In genomic region chr6:135030056-135030473, GRCh38 we compare ENCODE assay signal across 9 cellular contexts. TPM values are rescaled to one million over a fixed set of nuclear protein-coding genes. Genes with fewer than 3 reads are reported as not detected.
DNase-seq lines count a peak whose midpoint lies in the region; ATAC-seq, FAIRE-seq and TF ChIP-seq lines count a peak whose summit lies in the region.
"Had no signal": no experiment of that assay in that cellular context is flagged by ENCODE, and none has a peak within 500 bp of the region (broad histone marks: within the 10 kb centered on the region; RNA-seq: fewer than 3 reads in every experiment).

No MANE protein-coding gene starts in this region.

- H3K27ac ChIP-seq in CD4-positive, alpha-beta memory T cell (ENCODE audit: low read depth, low read length), result peak overlapping the region; percentile 47
- H3K27ac ChIP-seq in OCI-LY3 (ENCODE audit: low read length) (peak overlapping the region; percentile 96), kidney (ENCODE audit: low read depth in 2 of 2, low read length in 2 of 2) (no peak overlapping the region)

- no peak overlapping the region for H2AFZ ChIP-seq in OCI-LY3 (ENCODE audit: low read depth, low read length)

- peak in 4 of 5 donors; percentile 13 to 28 (median 19) for DNase-seq in CD4-positive, alpha-beta memory T cell
- DNase-seq in activated gamma-delta T cell (lab: John Stamatoyannopoulos, UW), result no peak
- DNase-seq in kidney, result no peak
- no peak for DNase-seq in DMS 273 (lab: John Stamatoyannopoulos, UW; ENCODE audit: unreplicated experiment)
- DNase-seq in left lobe of liver (ENCODE audit: low spot score), result no peak
- DNase-seq: mammary epithelial cell had no signal

- ATAC-seq in GM19025 (IDR thresholded peaks at IDR 0.05; ENCODE audit: low read depth, unreplicated experiment) (peak; percentile 87), HG02840 (IDR thresholded peaks at IDR 0.05; ENCODE audit: low FRiP score, unreplicated experiment) (peak; percentile 86), left lobe of liver (no peak)

- CTCF ChIA-PET in CD4-positive, alpha-beta memory T cell (lab: Charles Lee; ENCODE audit: partially characterized antibody), result no interaction called here

- H3K27ac Mint-ChIP-seq in CD4-positive, alpha-beta memory T cell, result peak overlapping the region; percentile 36 to 91 (median 82)

- no peak for FAIRE-seq in kidney (lab: Jason Lieb, UNC)

- no peak for TF ChIP-seq CTCF in OCI-LY3 (IDR thresholded peaks at IDR 0.05; ENCODE audit: low read depth, low read length)
- TF ChIP-seq CTCF in kidney (IDR thresholded peaks at IDR 0.05; ENCODE audit: borderline replicate concordance, extremely low read depth, insufficient read depth), result no peak

- H4K20me1 ChIP-seq in OCI-LY3 (ENCODE audit: insufficient read depth, low read length), result no peaks in the 10 kb centered on the region

- no peaks in the 10 kb centered on the region for H3K9me3 Mint-ChIP-seq in CD4-positive, alpha-beta memory T cell

- H3K36me3 ChIP-seq in CD4-positive, alpha-beta memory T cell (ENCODE audit: insufficient read depth, low read length), result no peaks in the 10 kb centered on the region
- H3K36me3 ChIP-seq in OCI-LY3 (replicated peaks; ENCODE audit: low read depth, low read length) (peaks cover 7% of the 10 kb centered on the region), kidney (ENCODE audit: control insufficient read depth in 1 of 2, insufficient read depth in 2 of 2, low read length in 2 of 2) (peaks cover 6 to 8% of the 10 kb centered on the region in 2 donors)

- peaks cover 34% of the 10 kb centered on the region for H3K4me1 ChIP-seq in CD4-positive, alpha-beta memory T cell (ENCODE audit: insufficient read depth, low read length)
- peaks cover 44% of the 10 kb centered on the region for H3K4me1 ChIP-seq in OCI-LY3 (ENCODE audit: low read length)
- peaks cover 0 to 2% of the 10 kb centered on the region in 2 donors for H3K4me1 ChIP-seq in kidney (ENCODE audit: control insufficient read depth in 1 of 2, insufficient read depth in 1 of 2, low read depth in 1 of 2, low read length in 2 of 2)

- no peaks in the 10 kb centered on the region for H3K27me3 Mint-ChIP-seq in CD4-positive, alpha-beta memory T cell

- H3K4me3 ChIP-seq in CD4-positive, alpha-beta memory T cell (ENCODE audit: low read length in 2 of 2), result no peak overlapping the region
- H3K4me3 ChIP-seq in OCI-LY3 (ENCODE audit: low read length), result peak overlapping the region; percentile 63
- H3K4me3 ChIP-seq in kidney (ENCODE audit: low read length in 2 of 2), result no peak overlapping the region

- H3K9ac ChIP-seq in OCI-LY3 (ENCODE audit: low read length) (peak overlapping the region; percentile 52; the same call in 1 of the 2 replicates), kidney (ENCODE audit: low read length in 2 of 2) (no peak overlapping the region)

- POLR2A ChIA-PET in CD4-positive, alpha-beta memory T cell (lab: Charles Lee; ENCODE audit: partially characterized antibody), result interaction anchor here (1.0 kb wide), 1 partner anchor 24 kb away, joined by 3 read pairs; the partner anchor contains the start of gene HBS1L

- peak overlapping the region; percentile 10 to 76 (median 58) for H3K4me3 Mint-ChIP-seq in CD4-positive, alpha-beta memory T cell

- no peaks in the 10 kb centered on the region for H3K27me3 ChIP-seq in CD4-positive, alpha-beta memory T cell (ENCODE audit: insufficient read depth, low read length)
- no peaks in the 10 kb centered on the region for H3K27me3 ChIP-seq in OCI-LY3 (ENCODE audit: low read depth, low read length)

- H3K4me2 ChIP-seq in OCI-LY3 (ENCODE audit: low read length), result peak overlapping the region; percentile 93

- H3K36me3 Mint-ChIP-seq in CD4-positive, alpha-beta memory T cell, result peaks cover 30 to 33% of the 10 kb centered on the region in 2 donors

- peaks cover 54% of the 10 kb centered on the region for H3K79me2 ChIP-seq in OCI-LY3 (ENCODE audit: low read length)

- no peaks in the 10 kb centered on the region for H3K9me3 ChIP-seq in CD4-positive, alpha-beta memory T cell (ENCODE audit: control insufficient read depth in 1 of 2, low read length in 2 of 2)
- H3K9me3 ChIP-seq in OCI-LY3 (ENCODE audit: insufficient read depth, low read length) (no peaks in the 10 kb centered on the region), kidney (ENCODE audit: control insufficient read depth in 1 of 2, low read length in 2 of 2) (no peaks in the 10 kb centered on the region)

- peaks cover 38 to 65% (median 41%) of the 10 kb centered on the region in 4 donors for H3K4me1 Mint-ChIP-seq in CD4-positive, alpha-beta memory T cell

- intact Hi-C loops in CD4-positive, alpha-beta memory T cell (cut with micrococcal nuclease), result no loop called here
- intact Hi-C loops in kidney (cut with DNase I), result no loop called here

RNA-seq across cellular contexts. Expression of gene HBS1L, which starts 24.6 kb away (rescaled TPM):
- 10 to 100 TPM; 63.8 to 69.9 TPM for total RNA-seq in CD4-positive, alpha-beta memory T cell
- polyA plus RNA-seq in CD4-positive, alpha-beta memory T cell, result 10 to 100 TPM; 49.0 to 59.5 TPM
- 59.1 TPM for total RNA-seq in kidney
- 21.0 TPM for polyA plus RNA-seq in kidney (ENCODE audit: insufficient read depth, low read depth, low replicate concordance)
- total RNA-seq in left lobe of liver, result 42.5 TPM

Comparison
In these comparisons a context has a peak if more than half of its experiments do, and no peak if none do; other contexts are left out.
1. DNase-seq: peak in CD4-positive, alpha-beta memory T cell (4 of 5); none in activated gamma-delta T cell (single experiment), kidney (single experiment), DMS 273 (single experiment) and left lobe of liver (single experiment).
2. H3K27ac ChIP-seq: peak in CD4-positive, alpha-beta memory T cell (single experiment) and OCI-LY3 (single experiment); none in kidney (0 of 2).